Comparison of ENCODE assay signal across 1 cellular context in genomic region chr1:173954179-173954578, GRCh38.
TF ChIP-seq lines count a peak whose summit lies in the region.

No MANE protein-coding gene starts in this region.

TF ChIP-seq in IMR-90, 13 proteins besides CTCF, POLR2A, EP300 and RAD21:
- TF ChIP-seq SMC3 (IDR thresholded peaks at IDR 0.05; ENCODE audit: low read depth, low read length) (no peak), FOS (IDR thresholded peaks at IDR 0.05; ENCODE audit: low read depth, low read length) (no peak), RCOR1 (IDR thresholded peaks at IDR 0.05; ENCODE audit: insufficient replicate concordance, low read length) (no peak), MAFK (IDR thresholded peaks at IDR 0.05; ENCODE audit: low read depth, low read length) (no peak), ELK1 (IDR thresholded peaks at IDR 0.05; ENCODE audit: borderline replicate concordance, low read depth, low read length) (no peak), CEBPB (IDR thresholded peaks at IDR 0.05; ENCODE audit: low read depth, low read length) (no peak), MXI1 (IDR thresholded peaks at IDR 0.05; ENCODE audit: borderline replicate concordance, low read depth, low read length) (no peak), NFE2L2 (IDR thresholded peaks at IDR 0.05; ENCODE audit: low read depth, low read length) (no peak), CHD1 (IDR thresholded peaks at IDR 0.05; ENCODE audit: low read depth, low read length) (no peak), RFX5 (IDR thresholded peaks at IDR 0.05; ENCODE audit: low read depth, low read length) (no peak), MAZ (IDR thresholded peaks at IDR 0.05; ENCODE audit: borderline replicate concordance, low read depth, low read length) (no peak), BHLHE40 (IDR thresholded peaks at IDR 0.05; ENCODE audit: low read depth, low read length) (no peak)
- TF ChIP-seq, protein P1, sequence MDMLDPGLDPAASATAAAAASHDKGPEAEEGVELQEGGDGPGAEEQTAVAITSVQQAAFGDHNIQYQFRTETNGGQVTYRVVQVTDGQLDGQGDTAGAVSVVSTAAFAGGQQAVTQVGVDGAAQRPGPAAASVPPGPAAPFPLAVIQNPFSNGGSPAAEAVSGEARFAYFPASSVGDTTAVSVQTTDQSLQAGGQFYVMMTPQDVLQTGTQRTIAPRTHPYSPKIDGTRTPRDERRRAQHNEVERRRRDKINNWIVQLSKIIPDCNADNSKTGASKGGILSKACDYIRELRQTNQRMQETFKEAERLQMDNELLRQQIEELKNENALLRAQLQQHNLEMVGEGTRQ (IDR thresholded peaks at IDR 0.05; ENCODE audit: low read depth, low read length): no peak
